Comparison of ENCODE assay signal across 10 cellular contexts in genomic region chr15:38074029-38074428, GRCh38.
A peak's percentile ranks its signal among the peaks of the same experiment; 100 is the strongest.
DNase-seq lines count a peak whose midpoint lies in the region; ATAC-seq, FAIRE-seq and TF ChIP-seq lines count a peak whose summit lies in the region.
"Had no signal": no experiment of that assay in that cellular context is flagged by ENCODE, and none has a peak within 500 bp of the region (broad histone marks: within the 10 kb centered on the region; RNA-seq: fewer than 3 reads in every experiment).

No MANE protein-coding gene starts in this region.

- H3K27ac Mint-ChIP-seq in endodermal cell: no peak overlapping the region
- H3K27ac Mint-ChIP-seq in neural crest cell (ENCODE audit: unreplicated experiment): peak overlapping the region; percentile 99

- no peaks in the 10 kb centered on the region for H4K20me1 ChIP-seq in OCI-LY1 (ENCODE audit: insufficient read depth, low read length)

- no peaks in the 10 kb centered on the region for H3K9me3 ChIP-seq in OCI-LY1 (ENCODE audit: low read length)
- H3K9me3 ChIP-seq in endodermal cell (ENCODE audit: control insufficient read depth, low read length): no peaks in the 10 kb centered on the region

- H3K79me2 ChIP-seq in ACC112 (ENCODE audit: control insufficient read depth, insufficient read depth, low read length, unreplicated experiment) (peaks cover 3% of the 10 kb centered on the region), OCI-LY1 (ENCODE audit: insufficient read depth, low read length) (no peaks in the 10 kb centered on the region)

- TF ChIP-seq CTCF in OCI-LY1 (IDR thresholded peaks at IDR 0.05; ENCODE audit: low read length) (no peak), endodermal cell (conservative IDR thresholded peaks at IDR 0.05) (no peak), neural crest cell (conservative IDR thresholded peaks at IDR 0.05) (no peak)

- no peaks in the 10 kb centered on the region for H3K36me3 ChIP-seq in ACC112 (ENCODE audit: insufficient read depth, low read length)
- no peaks in the 10 kb centered on the region for H3K36me3 ChIP-seq in OCI-LY1 (ENCODE audit: insufficient read depth, low read length)
- no peaks in the 10 kb centered on the region for H3K36me3 ChIP-seq in endodermal cell (ENCODE audit: control insufficient read depth, insufficient read depth, low read length)
- H3K36me3 ChIP-seq in H7 (replicated peaks; ENCODE audit: control insufficient read depth, insufficient read depth, low read length): no peaks in the 10 kb centered on the region

- WGBS in endodermal cell (ENCODE audit: insufficient coverage in 1 of 2, insufficient read length in 1 of 2), 2 experiments: 86% methylated on average over 5 of the region's 5 CpGs

- H3K27me3 ChIP-seq in ACC112 (ENCODE audit: insufficient read depth, low read length): no peaks in the 10 kb centered on the region
- H3K27me3 ChIP-seq in OCI-LY1 (ENCODE audit: insufficient read depth, low read length): no peaks in the 10 kb centered on the region
- H3K27me3 ChIP-seq in endodermal cell (ENCODE audit: control insufficient read depth, insufficient read depth, low read length, poor library complexity, severe bottlenecking): no peaks in the 10 kb centered on the region
- H3K27me3 ChIP-seq in H7 (ENCODE audit: control insufficient read depth, insufficient read depth, low read length): peaks cover 33% of the 10 kb centered on the region

- H3K9me2 ChIP-seq in OCI-LY1 (ENCODE audit: low read depth, low read length): no peaks in the 10 kb centered on the region

- H3K27ac ChIP-seq in ACC112 (ENCODE audit: low read depth, low read length) (peak overlapping the region; percentile 88), OCI-LY1 (ENCODE audit: low read depth, low read length, poor library complexity, severe bottlenecking) (peak overlapping the region; percentile 97), endodermal cell (ENCODE audit: low read depth, low read length) (peak overlapping the region; percentile 99)

- H3K4me1 Mint-ChIP-seq in endodermal cell: peaks cover 61% of the 10 kb centered on the region
- peaks cover 87% of the 10 kb centered on the region for H3K4me1 Mint-ChIP-seq in neural crest cell

- DNase-seq in endodermal cell (no peak), neural crest cell (ENCODE audit: low read depth, low spot score) (no peak), NCI-H2029 (lab: John Stamatoyannopoulos, UW) (no peak), RCC 7860 (ENCODE audit: low spot score) (no peak), H7 (no peak)
- DNase-seq: activated CD8-positive, alpha-beta memory T cell treated with anti-CD3 and anti-CD28 coated beads, Interleukin-2, amount 50 U/mL, for 48 hours; NCI-H526 had no signal

- H3K36me3 Mint-ChIP-seq in endodermal cell (ENCODE audit: low read depth): no peaks in the 10 kb centered on the region
- no peaks in the 10 kb centered on the region for H3K36me3 Mint-ChIP-seq in neural crest cell (ENCODE audit: low read depth)

- peak overlapping the region; percentile 64 for H3K4me3 Mint-ChIP-seq in endodermal cell
- H3K4me3 Mint-ChIP-seq in neural crest cell: peak overlapping the region; percentile 88

- peaks cover 31% of the 10 kb centered on the region for H3K27me3 Mint-ChIP-seq in endodermal cell (ENCODE audit: insufficient read depth)
- no peaks in the 10 kb centered on the region for H3K27me3 Mint-ChIP-seq in neural crest cell (ENCODE audit: low read depth)

- peak overlapping the region; percentile 81 for H3K9ac ChIP-seq in OCI-LY1 (ENCODE audit: low read length)
- H3K9ac ChIP-seq in endodermal cell (ENCODE audit: extremely low read depth, low read length, poor library complexity, severe bottlenecking): no peak overlapping the region

- peak overlapping the region; percentile 72 for H3K4me2 ChIP-seq in OCI-LY1 (ENCODE audit: low read length)

- H3K4me3 ChIP-seq in ACC112 (ENCODE audit: low read depth, low read length) (peak overlapping the region; percentile 85), OCI-LY1 (ENCODE audit: low read depth, low read length, poor library complexity, severe bottlenecking) (peak overlapping the region; percentile 58), endodermal cell (ENCODE audit: low read length) (peak overlapping the region; percentile 72), H7 (ENCODE audit: insufficient read depth, low read depth, low read length) (no peak overlapping the region)

- no peak for ATAC-seq in HG02981 (IDR thresholded peaks at IDR 0.05; ENCODE audit: unreplicated experiment)

- H2AFZ ChIP-seq in ACC112 (ENCODE audit: low read length, unreplicated experiment) (peak overlapping the region; percentile 82), OCI-LY1 (ENCODE audit: low read length) (no peak overlapping the region)

- H3K4me1 ChIP-seq in ACC112 (ENCODE audit: control insufficient read depth, insufficient read depth, low read length, unreplicated experiment) (peaks cover 46% of the 10 kb centered on the region), OCI-LY1 (ENCODE audit: insufficient read depth, low read length, severe bottlenecking) (peaks cover 98% of the 10 kb centered on the region), endodermal cell (ENCODE audit: control insufficient read depth, insufficient read depth, low read length) (peaks cover 10% of the 10 kb centered on the region)

- no peak for FAIRE-seq in RCC 7860 (lab: Jason Lieb, UNC)

- no peaks in the 10 kb centered on the region for H3K9me3 Mint-ChIP-seq in endodermal cell
- H3K9me3 Mint-ChIP-seq in neural crest cell: no peaks in the 10 kb centered on the region

- H3F3A ChIP-seq in OCI-LY1 (ENCODE audit: insufficient read depth, low read length): no peaks in the 10 kb centered on the region
